ENCODE assay signal across 9 cellular contexts in genomic region chr6:112296122-112296521, GRCh38. TPM values are rescaled to one million over a fixed set of nuclear protein-coding genes. Genes with fewer than 3 reads are reported as not detected.
DNase-seq lines count a peak whose midpoint lies in the region; ATAC-seq and TF ChIP-seq lines count a peak whose summit lies in the region.
"Had no signal": no experiment of that assay in that cellular context is flagged by ENCODE, and none has a peak within 500 bp of the region (broad histone marks: within the 10 kb centered on the region; RNA-seq: fewer than 3 reads in every experiment).

No MANE protein-coding gene starts in this region.

- peak overlapping the region in 1 of 5 experiments; percentile 9 for H3K4me3 Mint-ChIP-seq in brain
- no peak overlapping the region for H3K4me3 Mint-ChIP-seq in nephron

- no peaks in the 10 kb centered on the region for H3K36me3 Mint-ChIP-seq in brain
- no peaks in the 10 kb centered on the region for H3K36me3 Mint-ChIP-seq in nephron (ENCODE audit: low read depth)

- H3K4me1 Mint-ChIP-seq in brain (peaks cover 44% of the 10 kb centered on the region), nephron (peaks cover 55% of the 10 kb centered on the region)

- H3K27me3 Mint-ChIP-seq in brain (peaks cover 3% of the 10 kb centered on the region), nephron (ENCODE audit: low read depth) (no peaks in the 10 kb centered on the region)

- ATAC-seq in Right ventricle myocardium superior (ENCODE audit: poor library complexity): peak; percentile 51

- intact Hi-C loops in Right ventricle myocardium superior (cut with DNase I) (no loop called here), cardiac septum (cut with DNase I) (no loop called here)

- TF ChIP-seq CTCF in brain (conservative IDR thresholded peaks at IDR 0.05) (no peak), nephron (IDR thresholded peaks at IDR 0.05; ENCODE audit: unreplicated experiment in 3 of 3) (peak; percentile 13 to 26 (median 14))

- peak overlapping the region in 3 of 5 experiments; percentile 3 to 81 (median 60) for H3K27ac Mint-ChIP-seq in brain
- H3K27ac Mint-ChIP-seq in nephron: peak overlapping the region in 2 of 3 experiments; percentile 17 to 79

- peaks cover 0 to 8% (median 0%) of the 10 kb centered on the region in 5 experiments for H3K9me3 Mint-ChIP-seq in brain
- no peaks in the 10 kb centered on the region for H3K9me3 Mint-ChIP-seq in nephron

- DNase-seq in Right ventricle myocardium superior (no peak), cardiac septum (ENCODE audit: low spot score) (no peak), HK-2 (ENCODE audit: unreplicated experiment) (peak; percentile 21), medulla oblongata (ENCODE audit: extremely low spot score) (no peak), NCI-H1694 (lab: John Stamatoyannopoulos, UW) (no peak)
- DNase-seq in activated CD4-positive, alpha-beta T cell treated with anti-CD3 and anti-CD28 coated beads, Interleukin-2, amount 50 U/mL, for 4 hours: no peak

RNA-seq across cellular contexts. Expression of gene LAMA4, which starts 41.8 kb away (rescaled TPM):
- 71.1 TPM for total RNA-seq in Right ventricle myocardium superior
- 93.9 TPM for total RNA-seq in cardiac septum
- 7.0 TPM for polyA plus RNA-seq in brain (ENCODE audit: insufficient read depth, low read depth, low replicate concordance)

RNA-seq across cellular contexts. Expression of gene RFPL4B, which starts 51.0 kb away (rescaled TPM):
- total RNA-seq in Right ventricle myocardium superior (not detected), cardiac septum (0.11 TPM)
- not detected for polyA plus RNA-seq in brain (ENCODE audit: insufficient read depth, low read depth, low replicate concordance)
- polyA plus RNA-seq: adipose tissue had no signal

Comparison
In these comparisons a context has a peak if more than half of its experiments do, and no peak if none do; other contexts are left out.
1. CTCF ChIP-seq: peak in nephron (3 of 3); none in brain (0 of 2).